Comparison of ENCODE assay signal across 8 cellular contexts in the genomic region with DNA sequence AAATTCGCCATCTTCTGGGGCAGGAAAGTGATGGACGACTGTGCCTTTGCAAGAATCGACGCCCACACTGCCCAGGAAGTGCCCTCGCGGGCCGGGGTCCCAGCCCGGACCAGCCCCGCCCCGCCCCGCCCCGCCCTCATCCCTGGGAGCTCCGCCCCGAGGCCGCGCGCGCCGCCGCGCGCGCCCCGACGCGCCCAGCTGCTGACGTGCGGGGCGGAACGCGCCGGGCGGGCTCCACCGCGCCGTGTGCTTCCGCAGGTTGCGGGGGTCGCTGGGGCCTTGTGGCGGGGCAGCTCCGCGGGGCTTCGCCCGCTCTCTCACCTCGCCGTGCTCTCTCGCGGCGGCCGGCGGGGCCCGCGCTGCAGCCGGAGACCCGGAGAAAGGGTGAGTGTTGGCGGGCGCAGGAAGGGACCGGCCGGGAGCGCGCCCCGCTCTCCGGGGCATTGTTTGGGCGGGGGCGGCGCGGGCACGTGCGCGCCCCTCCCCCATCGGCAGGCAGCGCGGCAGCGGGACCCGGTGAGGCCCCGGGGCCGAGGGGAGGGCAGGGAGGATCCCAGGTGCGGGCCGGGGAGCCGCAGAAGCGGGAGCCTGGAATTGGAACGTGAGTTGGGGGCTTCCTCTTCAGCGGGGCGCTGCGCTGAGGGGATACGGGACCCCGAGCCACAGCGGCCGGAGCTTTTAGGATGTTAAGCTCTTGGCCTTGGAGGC. TPM values are rescaled to one million over a fixed set of nuclear protein-coding genes. Genes with fewer than 3 reads are reported as not detected.
DNase-seq lines count a peak whose midpoint lies in the region; ATAC-seq and TF ChIP-seq lines count a peak whose summit lies in the region.

TSS of gene YEATS2 (plus strand) at position 188 of the 708 bp plus-strand sequence. CDS start 17,366 bp downstream, outside the sequence.

- H3K36me3 ChIP-seq in brain microvascular endothelial cell (replicated peaks) (peaks cover 6% of the 10 kb centered on the region), skeletal muscle satellite cell (ENCODE audit: insufficient read depth, low read length) (peaks cover 5% of the 10 kb centered on the region)

- H3K9me3 ChIP-seq in iPS-18c (ENCODE audit: control insufficient read depth, insufficient read depth, low read length) (no peaks in the 10 kb centered on the region), skeletal muscle satellite cell (replicated peaks; ENCODE audit: low read length) (no peaks in the 10 kb centered on the region)

- H3K4me3 ChIP-seq in brain microvascular endothelial cell (ENCODE audit: low read depth, low read length), result peak within 1 kb of the TSS; percentile 95
- peak within 1 kb of the TSS; percentile 93 for H3K4me3 ChIP-seq in iPS-18c (ENCODE audit: insufficient read depth, low read depth, low read length)
- peak within 1 kb of the TSS; percentile 97 for H3K4me3 ChIP-seq in skeletal muscle satellite cell (ENCODE audit: low read length)

- peak; percentile 86 for ATAC-seq in HG02852 (IDR thresholded peaks at IDR 0.05; ENCODE audit: unreplicated experiment)

- peak within 1 kb of the TSS; percentile 86 for H3K4me2 ChIP-seq in skeletal muscle satellite cell (ENCODE audit: low read length)

- H3K27ac ChIP-seq in brain microvascular endothelial cell, result peak within 1 kb of the TSS; percentile 94

- H3K9ac ChIP-seq in skeletal muscle satellite cell (ENCODE audit: low read depth, low read length), result peak within 1 kb of the TSS; percentile 95

- DNase-seq in NCI-H1417 (lab: John Stamatoyannopoulos, UW) (peak; percentile 80 to 95 (median 90)), NCI-H1417 treated with DMSO at 0.1 percent for 48 hours (lab: John Stamatoyannopoulos, UW) (no peak), NCI-H2107 (lab: John Stamatoyannopoulos, UW) (peak; percentile 79), UCSD-AML1 (lab: John Stamatoyannopoulos, UW; ENCODE audit: unreplicated experiment) (peak; percentile 81), brain microvascular endothelial cell (peak; percentile 28)

- H3K27me3 ChIP-seq in brain microvascular endothelial cell (replicated peaks) (no peaks in the 10 kb centered on the region), skeletal muscle satellite cell (ENCODE audit: control insufficient read depth, insufficient read depth, low read length) (no peaks in the 10 kb centered on the region)

- TF ChIP-seq CTCF in brain microvascular endothelial cell (IDR thresholded peaks at IDR 0.05; ENCODE audit: low read depth, low read length, missing control alignments), result no peak

- in situ Hi-C loops in brain microvascular endothelial cell (cut with HindIII; ENCODE audit: low pct_ligation_motif_present, low sequenced_read_pairs), result no loop called here

- peaks cover 18% of the 10 kb centered on the region for H3K4me1 ChIP-seq in skeletal muscle satellite cell (ENCODE audit: control insufficient read depth, insufficient read depth, low read length)

RNA-seq across cellular contexts. Expression of gene YEATS2, which starts in this region (rescaled TPM):
- total RNA-seq in skeletal muscle satellite cell (2012; rRNA removed), result 32.4 and 38.2 TPM in 2 replicates
